Comparison of ENCODE assay signal across 7 cellular contexts in the genomic region with DNA sequence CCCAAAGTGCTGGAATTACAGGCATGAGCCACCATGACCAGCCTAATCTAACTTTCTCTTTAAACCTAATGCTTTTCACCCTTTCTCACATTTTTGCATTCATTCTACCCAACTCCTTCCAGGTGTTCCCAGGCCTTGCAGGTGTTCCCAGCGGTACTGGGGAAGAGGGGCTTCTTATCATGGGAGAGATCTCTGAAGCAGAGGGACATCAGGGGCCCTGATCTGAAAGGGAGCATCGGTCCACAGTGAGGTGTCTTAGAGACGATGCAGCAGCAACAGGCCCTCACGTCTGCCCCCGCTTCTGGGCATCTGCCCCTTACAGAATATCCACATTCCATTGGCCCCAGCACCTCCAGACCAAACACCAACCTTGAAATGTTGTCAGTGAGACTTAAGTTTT.
"Had no signal": no experiment of that assay in that cellular context is flagged by ENCODE, and none has a peak within 500 bp of the region (broad histone marks: within the 10 kb centered on the region; RNA-seq: fewer than 3 reads in every experiment).

No MANE protein-coding gene starts in this region.

- H3K9me3 Mint-ChIP-seq: IgD-negative memory B cell had no signal

- DNase-seq: GOT3, H7, HCEC 1CT, KBM-7 had no signal

- H3K27ac ChIP-seq: HL-60 had no signal

- H3K36me3 Mint-ChIP-seq: IgD-negative memory B cell had no signal

- H3K4me1 Mint-ChIP-seq: IgD-negative memory B cell had no signal

- ATAC-seq: HepG2 had no signal

- FAIRE-seq: HepG2 had no signal
